Comparison of ENCODE assay signal across 16 cellular contexts in the genomic region with DNA sequence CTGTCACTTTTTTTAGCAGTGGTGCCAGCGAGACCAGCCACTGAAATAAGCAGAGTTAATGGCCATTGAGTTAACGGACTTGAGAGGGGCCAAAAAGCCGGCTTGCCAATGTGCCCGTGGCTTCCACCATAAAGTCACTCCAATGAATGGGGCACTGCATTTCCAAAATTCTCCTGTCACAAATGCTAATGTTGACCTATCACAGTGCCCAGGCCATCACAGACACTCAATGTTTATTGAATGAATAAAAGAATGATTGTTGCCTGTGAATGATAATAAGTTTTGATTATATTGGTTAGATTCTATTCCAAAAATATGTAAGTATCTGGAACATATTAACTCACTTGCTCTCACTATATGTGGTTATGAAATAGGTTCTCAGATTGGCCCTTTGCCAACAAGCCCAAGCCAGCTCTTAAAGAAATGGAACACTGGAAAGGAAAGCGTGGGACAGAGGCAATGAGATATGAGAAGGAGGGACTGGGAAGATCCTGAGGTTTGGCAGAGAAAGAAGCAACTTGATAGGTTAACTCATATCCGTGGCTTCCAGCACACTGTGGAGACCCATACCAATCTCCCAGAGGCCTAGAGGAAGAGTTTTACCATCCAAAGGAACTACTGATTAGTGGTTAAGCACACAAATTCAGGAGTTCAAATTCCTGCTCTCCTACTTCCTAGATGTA.
DNase-seq lines count a peak whose midpoint lies in the region; ATAC-seq, FAIRE-seq and TF ChIP-seq lines count a peak whose summit lies in the region.
"Had no signal": no experiment of that assay in that cellular context is flagged by ENCODE, and none has a peak within 500 bp of the region (broad histone marks: within the 10 kb centered on the region; RNA-seq: fewer than 3 reads in every experiment).

No MANE protein-coding gene starts in this region.

- no peak overlapping the region for H3K4me3 ChIP-seq in A549
- H3K4me3 ChIP-seq in fibroblast of villous mesenchyme (ENCODE audit: low read depth, low read length), result no peak overlapping the region
- H3K4me3 ChIP-seq in pancreas, result no peak overlapping the region
- H3K4me3 ChIP-seq: HAP-1, stomach had no signal

- no peak for TF ChIP-seq EP300 in A549 (IDR thresholded peaks at IDR 0.05)

- no peak for TF ChIP-seq POLR2A in A549 (IDR thresholded peaks at IDR 0.05; ENCODE audit: low read length)

- H3K9me3 ChIP-seq in A549, result peaks cover 5% of the 10 kb centered on the region; the same call in 1 of the 3 replicates
- H3K9me3 ChIP-seq in pancreas, result no peaks in the 10 kb centered on the region
- H3K9me3 ChIP-seq: HAP-1, stomach had no signal

- WGBS in A549 (ENCODE audit: missing lambda C conversion rate), result 90% methylated on average over 6 of the region's 6 CpGs
- WGBS in pancreas, 2 donors, result 94 to 95% methylated on average over 6 of the region's 6 CpGs

- CTCF ChIA-PET in A549 (lab: Yijun Ruan, JAX), result interaction anchor here (0.9 kb wide), 1 partner anchor 33 kb away, joined by 3 read pairs; no protein-coding TSS in a partner anchor

- no peaks in the 10 kb centered on the region for H3K36me3 ChIP-seq in pancreas
- H3K36me3 ChIP-seq: HAP-1, stomach had no signal

- H3K27ac ChIP-seq in A549 (peak overlapping the region; percentile 12 to 76; a peak in 4 of 6 replicates), pancreas (no peak overlapping the region)

- intact Hi-C loops in pancreas (cut with DNase I), result no loop called here

- DNase-seq in A549 (ENCODE audit: low read depth in 1 of 2, low spot score in 1 of 2) (no peak), Daoy (ENCODE audit: low read depth) (peak; percentile 27), astrocyte of the hippocampus (ENCODE audit: low read depth, low spot score) (peak; percentile 18), fibroblast of villous mesenchyme (ENCODE audit: low read depth) (peak; percentile 80), pancreas (no peak), GF-D8 (lab: John Stamatoyannopoulos, UW) (no peak), NCI-H2196 (lab: John Stamatoyannopoulos, UW; ENCODE audit: unreplicated experiment) (no peak)
- DNase-seq in activated CD4-positive, CD25-positive, alpha-beta regulatory T cell treated with anti-CD3 and anti-CD28 coated beads, Interleukin-2, amount 50 U/mL, for 72 hours, result no peak
- DNase-seq: activated CD4-positive, alpha-beta T cell treated with anti-CD3 and anti-CD28 coated beads, Interleukin-2, amount 50 U/mL, for 1 hour; activated gamma-delta T cell; kidney glomerular epithelial cell; NCI-H2171; stomach had no signal

- POLR2A ChIA-PET in A549 (lab: Yijun Ruan, JAX), result no interaction called here

- H3K4me1 ChIP-seq in A549 (peaks cover 23% of the 10 kb centered on the region), pancreas (peaks cover 24 to 28% (median 26%) of the 10 kb centered on the region in 3 donors)

- FAIRE-seq in A549 (lab: Jason Lieb, UNC), result peak; percentile 18
- no peak for FAIRE-seq in pancreas (lab: Jason Lieb, UNC)
- FAIRE-seq: frontal cortex had no signal

- H3K27me3 ChIP-seq in pancreas, result no peaks in the 10 kb centered on the region
- H3K27me3 ChIP-seq: stomach had no signal

- TF ChIP-seq CTCF in A549 (IDR thresholded peaks at IDR 0.05) (no peak), fibroblast of villous mesenchyme (IDR thresholded peaks at IDR 0.05; ENCODE audit: insufficient read depth, low read depth, low read length) (no peak), pancreas (IDR thresholded peaks at IDR 0.05) (no peak)

- no peak for TF ChIP-seq RAD21 in A549 (conservative IDR thresholded peaks at IDR 0.05 in 1 of 2, IDR thresholded peaks at IDR 0.05 in 1 of 2)

- ATAC-seq in A549 (no peak), pancreas (no peak)
- ATAC-seq: sciatic nerve had no signal

- no peak overlapping the region for H3K4me2 ChIP-seq in A549

TF ChIP-seq in A549, 52 proteins besides CTCF, POLR2A, EP300 and RAD21:
- TF ChIP-seq KDM5A (IDR thresholded peaks at IDR 0.05) (no peak), CEBPB (IDR thresholded peaks at IDR 0.05) (no peak), ZNF302 (CRISPR knock-in tag; IDR thresholded peaks at IDR 0.05) (no peak), RNF2 (IDR thresholded peaks at IDR 0.05; ENCODE audit: borderline replicate concordance, low read depth) (no peak), CBX2 (IDR thresholded peaks at IDR 0.05; ENCODE audit: borderline replicate concordance, low read depth) (no peak), CBX8 (IDR thresholded peaks at IDR 0.05) (no peak), HOXB13 (CRISPR knock-in tag; IDR thresholded peaks at IDR 0.05; ENCODE audit: low read depth) (no peak), FOSB (CRISPR knock-in tag; IDR thresholded peaks at IDR 0.05) (no peak), MAFK (IDR thresholded peaks at IDR 0.05; ENCODE audit: partially characterized antibody) (no peak), NPAS2 (CRISPR knock-in tag; IDR thresholded peaks at IDR 0.05; ENCODE audit: borderline replicate concordance) (no peak), BHLHE40 (IDR thresholded peaks at IDR 0.05; ENCODE audit: low read depth, low read length) (no peak), PHF8 (IDR thresholded peaks at IDR 0.05; ENCODE audit: borderline replicate concordance, low read depth) (no peak), MAZ (IDR thresholded peaks at IDR 0.05; ENCODE audit: borderline replicate concordance, low read depth, low read length) (no peak), CHD4 (IDR thresholded peaks at IDR 0.05; ENCODE audit: borderline replicate concordance) (no peak)
- TF ChIP-seq, protein P1, sequence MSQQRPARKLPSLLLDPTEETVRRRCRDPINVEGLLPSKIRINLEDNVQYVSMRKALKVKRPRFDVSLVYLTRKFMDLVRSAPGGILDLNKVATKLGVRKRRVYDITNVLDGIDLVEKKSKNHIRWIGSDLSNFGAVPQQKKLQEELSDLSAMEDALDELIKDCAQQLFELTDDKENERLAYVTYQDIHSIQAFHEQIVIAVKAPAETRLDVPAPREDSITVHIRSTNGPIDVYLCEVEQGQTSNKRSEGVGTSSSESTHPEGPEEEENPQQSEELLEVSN (IDR thresholded peaks at IDR 0.05; ENCODE audit: borderline replicate concordance, low read depth), result no peak
- TF ChIP-seq, protein P2, sequence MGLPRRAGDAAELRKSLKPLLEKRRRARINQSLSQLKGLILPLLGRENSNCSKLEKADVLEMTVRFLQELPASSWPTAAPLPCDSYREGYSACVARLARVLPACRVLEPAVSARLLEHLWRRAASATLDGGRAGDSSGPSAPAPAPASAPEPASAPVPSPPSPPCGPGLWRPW (IDR thresholded peaks at IDR 0.05), result no peak

Comparison
In these comparisons a context has a peak if more than half of its experiments do, and no peak if none do; other contexts are left out.
1. DNase-seq: peak in Daoy (single experiment), astrocyte of the hippocampus (single experiment) and fibroblast of villous mesenchyme (single experiment); none in A549 (0 of 2), pancreas (0 of 6), activated CD4-positive, CD25-positive, alpha-beta regulatory T cell treated with anti-CD3 and anti-CD28 coated beads, Interleukin-2, amount 50 U/mL, for 72 hours (single experiment), GF-D8 (single experiment) and NCI-H2196 (single experiment).
2. H3K27ac ChIP-seq: peak in A549 (2 of 2); none in pancreas (0 of 4).